1 cellular context compared by ENCODE assay signal in genomic region chr14:35402323-35403084, GRCh38.
TF ChIP-seq lines count a peak whose summit lies in the region.

No MANE protein-coding gene starts in this region.

TF ChIP-seq in HepG2, 621 proteins besides CTCF, POLR2A, EP300 and RAD21 (continued from another document and continues in another):
- TF ChIP-seq KLF13 (CRISPR knock-in tag; IDR thresholded peaks at IDR 0.05) (no peak), ZNF510 (CRISPR knock-in tag; IDR thresholded peaks at IDR 0.05; ENCODE audit: low read depth) (no peak), CHCHD3 (CRISPR knock-in tag; IDR thresholded peaks at IDR 0.05) (0 out of 2 replicates have a peak, but pooled peaks have one; percentile 47), ZBTB34 (CRISPR knock-in tag; IDR thresholded peaks at IDR 0.05) (no peak), PTBP1 (IDR thresholded peaks at IDR 0.05; ENCODE audit: low read depth, low read length, poor library complexity, severe bottlenecking) (no peak), AGO2 (optimal IDR thresholded peaks at IDR 0.05; ENCODE audit: low read depth, low read length) (peak; percentile 45), SNAI1 (CRISPR knock-in tag; IDR thresholded peaks at IDR 0.05; ENCODE audit: borderline replicate concordance) (no peak), RARA (CRISPR knock-in tag; IDR thresholded peaks at IDR 0.05) (peak; percentile 21; the same call in 1 of the 2 replicates), ZIK1 (CRISPR knock-in tag; IDR thresholded peaks at IDR 0.05; ENCODE audit: borderline replicate concordance, low read depth) (no peak), RORA (CRISPR knock-in tag; IDR thresholded peaks at IDR 0.05) (no peak), ZNF563 (CRISPR knock-in tag; IDR thresholded peaks at IDR 0.05) (no peak), ATF1 (CRISPR knock-in tag; IDR thresholded peaks at IDR 0.05) (no peak), BORCS8-MEF2B (CRISPR knock-in tag; IDR thresholded peaks at IDR 0.05) (no peak), SOX13 (IDR thresholded peaks at IDR 0.05) (no peak), SOX13 (CRISPR knock-in tag; conservative IDR thresholded peaks at IDR 0.05 in 1 of 2, IDR thresholded peaks at IDR 0.05 in 1 of 2) (0 out of 4 replicates have a peak, but pooled peaks of 1 of the 2 experiments have one; percentile 36), ETV6 (CRISPR knock-in tag; conservative IDR thresholded peaks at IDR 0.05) (no peak), ZNF772 (CRISPR knock-in tag; IDR thresholded peaks at IDR 0.05) (peak; percentile 66; the same call in 1 of the 2 replicates), SIN3B (IDR thresholded peaks at IDR 0.05; ENCODE audit: low read length) (no peak), GZF1 (CRISPR knock-in tag; IDR thresholded peaks at IDR 0.05) (no peak), TEAD3 (CRISPR knock-in tag; optimal IDR thresholded peaks at IDR 0.05; ENCODE audit: borderline replicate concordance) (no peak), MYC (CRISPR knock-in tag; IDR thresholded peaks at IDR 0.05; ENCODE audit: borderline replicate concordance) (no peak), ZNF530 (CRISPR knock-in tag; IDR thresholded peaks at IDR 0.05; ENCODE audit: low read depth) (no peak), MED1 (CRISPR knock-in tag; IDR thresholded peaks at IDR 0.05) (peak; percentile 28; the same call in 1 of the 2 replicates), ZNF576 (CRISPR knock-in tag; IDR thresholded peaks at IDR 0.05) (no peak), CREB3 (CRISPR knock-in tag; IDR thresholded peaks at IDR 0.05) (no peak), ZNF17 (CRISPR knock-in tag; IDR thresholded peaks at IDR 0.05) (no peak), SP5 (CRISPR knock-in tag; IDR thresholded peaks at IDR 0.05; ENCODE audit: borderline replicate concordance, low read depth) (no peak), ZNF317 (CRISPR knock-in tag; IDR thresholded peaks at IDR 0.05) (no peak), ZNF891 (CRISPR knock-in tag; IDR thresholded peaks at IDR 0.05) (peak; percentile 71), WIZ (CRISPR knock-in tag; IDR thresholded peaks at IDR 0.05) (no peak; the same call in 1 of the 2 replicates), FOSL1 (CRISPR knock-in tag; IDR thresholded peaks at IDR 0.05; ENCODE audit: borderline replicate concordance) (no peak), ZNF274 (CRISPR knock-in tag; IDR thresholded peaks at IDR 0.05) (0 out of 2 replicates have a peak, but pooled peaks have one; percentile 40), SIN3A (IDR thresholded peaks at IDR 0.05; ENCODE audit: borderline replicate concordance, low read depth, low read length) (peak; percentile 34; the same call in 1 of the 2 replicates), NFRKB (IDR thresholded peaks at IDR 0.05) (no peak), ZNF441 (CRISPR knock-in tag; IDR thresholded peaks at IDR 0.05; ENCODE audit: borderline replicate concordance) (peak; percentile 64; the same call in 1 of the 2 replicates), ZNF776 (CRISPR knock-in tag; IDR thresholded peaks at IDR 0.05) (no peak), MAFF (IDR thresholded peaks at IDR 0.05; ENCODE audit: low read depth, low read length) (no peak), ZKSCAN1 (IDR thresholded peaks at IDR 0.05; ENCODE audit: low read length) (no peak), ZNF746 (CRISPR knock-in tag; IDR thresholded peaks at IDR 0.05) (peak; percentile 50; the same call in 1 of the 2 replicates), ZNF747 (CRISPR knock-in tag; IDR thresholded peaks at IDR 0.05; ENCODE audit: borderline replicate concordance) (no peak)
- TF ChIP-seq, protein P1, sequence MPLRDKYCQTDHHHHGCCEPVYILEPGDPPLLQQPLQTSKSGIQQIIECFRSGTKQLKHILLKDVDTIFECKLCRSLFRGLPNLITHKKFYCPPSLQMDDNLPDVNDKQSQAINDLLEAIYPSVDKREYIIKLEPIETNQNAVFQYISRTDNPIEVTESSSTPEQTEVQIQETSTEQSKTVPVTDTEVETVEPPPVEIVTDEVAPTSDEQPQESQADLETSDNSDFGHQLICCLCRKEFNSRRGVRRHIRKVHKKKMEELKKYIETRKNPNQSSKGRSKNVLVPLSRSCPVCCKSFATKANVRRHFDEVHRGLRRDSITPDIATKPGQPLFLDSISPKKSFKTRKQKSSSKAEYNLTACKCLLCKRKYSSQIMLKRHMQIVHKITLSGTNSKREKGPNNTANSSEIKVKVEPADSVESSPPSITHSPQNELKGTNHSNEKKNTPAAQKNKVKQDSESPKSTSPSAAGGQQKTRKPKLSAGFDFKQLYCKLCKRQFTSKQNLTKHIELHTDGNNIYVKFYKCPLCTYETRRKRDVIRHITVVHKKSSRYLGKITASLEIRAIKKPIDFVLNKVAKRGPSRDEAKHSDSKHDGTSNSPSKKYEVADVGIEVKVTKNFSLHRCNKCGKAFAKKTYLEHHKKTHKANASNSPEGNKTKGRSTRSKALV (CRISPR knock-in tag; IDR thresholded peaks at IDR 0.05) = no peak
- TF ChIP-seq, protein P2, sequence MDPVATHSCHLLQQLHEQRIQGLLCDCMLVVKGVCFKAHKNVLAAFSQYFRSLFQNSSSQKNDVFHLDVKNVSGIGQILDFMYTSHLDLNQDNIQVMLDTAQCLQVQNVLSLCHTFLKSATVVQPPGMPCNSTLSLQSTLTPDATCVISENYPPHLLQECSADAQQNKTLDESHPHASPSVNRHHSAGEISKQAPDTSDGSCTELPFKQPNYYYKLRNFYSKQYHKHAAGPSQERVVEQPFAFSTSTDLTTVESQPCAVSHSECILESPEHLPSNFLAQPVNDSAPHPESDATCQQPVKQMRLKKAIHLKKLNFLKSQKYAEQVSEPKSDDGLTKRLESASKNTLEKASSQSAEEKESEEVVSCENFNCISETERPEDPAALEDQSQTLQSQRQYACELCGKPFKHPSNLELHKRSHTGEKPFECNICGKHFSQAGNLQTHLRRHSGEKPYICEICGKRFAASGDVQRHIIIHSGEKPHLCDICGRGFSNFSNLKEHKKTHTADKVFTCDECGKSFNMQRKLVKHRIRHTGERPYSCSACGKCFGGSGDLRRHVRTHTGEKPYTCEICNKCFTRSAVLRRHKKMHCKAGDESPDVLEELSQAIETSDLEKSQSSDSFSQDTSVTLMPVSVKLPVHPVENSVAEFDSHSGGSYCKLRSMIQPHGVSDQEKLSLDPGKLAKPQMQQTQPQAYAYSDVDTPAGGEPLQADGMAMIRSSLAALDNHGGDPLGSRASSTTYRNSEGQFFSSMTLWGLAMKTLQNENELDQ (CRISPR knock-in tag; IDR thresholded peaks at IDR 0.05; ENCODE audit: borderline replicate concordance) = no peak
- TF ChIP-seq, protein P3, sequence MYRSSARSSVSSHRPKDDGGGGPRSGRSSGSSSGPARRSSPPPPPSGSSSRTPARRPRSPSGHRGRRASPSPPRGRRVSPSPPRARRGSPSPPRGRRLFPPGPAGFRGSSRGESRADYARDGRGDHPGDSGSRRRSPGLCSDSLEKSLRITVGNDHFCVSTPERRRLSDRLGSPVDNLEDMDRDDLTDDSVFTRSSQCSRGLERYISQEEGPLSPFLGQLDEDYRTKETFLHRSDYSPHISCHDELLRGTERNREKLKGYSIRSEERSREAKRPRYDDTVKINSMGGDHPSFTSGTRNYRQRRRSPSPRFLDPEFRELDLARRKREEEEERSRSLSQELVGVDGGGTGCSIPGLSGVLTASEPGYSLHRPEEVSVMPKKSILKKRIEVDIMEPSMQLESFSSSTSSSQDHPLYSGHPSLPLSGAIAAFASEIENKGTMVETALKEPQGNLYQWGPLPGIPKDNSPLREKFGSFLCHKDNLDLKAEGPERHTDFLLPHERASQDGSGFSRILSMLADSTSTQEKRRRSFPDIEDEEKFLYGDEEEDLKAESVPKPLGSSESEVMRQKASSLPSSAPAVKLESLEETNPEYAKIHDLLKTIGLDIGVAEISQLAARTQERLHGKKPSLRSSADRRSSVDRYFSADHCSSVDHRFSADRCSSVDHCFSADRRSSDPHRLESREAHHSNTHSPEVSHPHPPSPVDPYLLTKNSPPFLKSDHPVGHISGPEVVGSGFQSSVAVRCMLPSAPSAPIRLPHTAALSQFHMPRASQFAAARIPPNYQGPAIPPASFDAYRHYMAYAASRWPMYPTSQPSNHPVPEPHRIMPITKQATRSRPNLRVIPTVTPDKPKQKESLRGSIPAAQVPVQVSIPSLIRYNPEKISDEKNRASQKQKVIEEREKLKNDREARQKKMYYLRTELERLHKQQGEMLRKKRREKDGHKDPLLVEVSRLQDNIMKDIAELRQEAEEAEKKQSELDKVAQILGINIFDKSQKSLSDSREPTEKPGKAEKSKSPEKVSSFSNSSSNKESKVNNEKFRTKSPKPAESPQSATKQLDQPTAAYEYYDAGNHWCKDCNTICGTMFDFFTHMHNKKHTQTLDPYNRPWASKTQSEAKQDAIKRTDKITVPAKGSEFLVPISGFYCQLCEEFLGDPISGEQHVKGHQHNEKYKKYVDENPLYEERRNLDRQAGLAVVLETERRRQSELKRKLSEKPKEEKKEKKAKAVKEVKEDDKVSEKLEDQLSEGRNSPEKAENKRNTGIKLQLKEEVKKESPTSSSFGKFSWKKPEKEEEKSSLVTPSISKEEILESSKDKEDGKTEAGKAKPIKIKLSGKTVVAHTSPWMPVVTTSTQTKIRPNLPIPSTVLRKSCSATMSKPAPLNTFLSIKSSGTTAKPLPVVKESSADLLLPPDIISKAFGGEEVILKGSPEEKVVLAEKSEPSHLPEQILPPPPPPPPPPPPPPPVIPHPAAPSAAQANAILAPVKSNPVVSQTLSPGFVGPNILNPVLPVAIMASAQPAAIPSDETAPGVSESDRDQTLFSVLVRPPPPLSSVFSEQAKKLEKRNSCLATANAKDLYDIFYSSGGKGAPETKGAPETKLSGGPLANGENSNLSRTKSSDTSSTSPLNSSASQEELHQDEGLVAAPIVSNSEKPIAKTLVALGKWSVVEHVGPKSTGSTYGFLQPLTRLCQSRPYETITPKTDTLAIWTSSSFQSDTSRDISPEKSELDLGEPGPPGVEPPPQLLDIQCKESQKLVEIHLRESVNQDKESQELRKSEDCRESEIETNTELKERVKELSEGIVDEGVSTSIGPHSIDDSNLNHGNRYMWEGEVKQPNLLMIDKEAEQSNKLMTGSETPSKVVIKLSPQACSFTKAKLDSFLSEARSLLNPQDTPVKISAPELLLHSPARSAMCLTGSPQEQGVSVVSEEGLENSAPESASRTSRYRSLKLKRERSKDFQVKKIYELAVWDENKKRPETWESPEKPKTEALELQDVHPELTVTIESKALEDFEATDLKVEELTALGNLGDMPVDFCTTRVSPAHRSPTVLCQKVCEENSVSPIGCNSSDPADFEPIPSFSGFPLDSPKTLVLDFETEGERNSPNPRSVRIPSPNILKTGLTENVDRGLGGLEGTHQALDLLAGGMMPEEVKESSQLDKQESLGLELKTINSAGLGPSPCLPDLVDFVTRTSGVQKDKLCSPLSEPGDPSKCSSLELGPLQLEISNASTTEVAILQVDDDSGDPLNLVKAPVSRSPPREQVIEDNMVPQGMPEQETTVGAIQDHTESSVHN (CRISPR knock-in tag; IDR thresholded peaks at IDR 0.05) = peak; percentile 71; the same call in 1 of the 2 replicates
- TF ChIP-seq, protein P4, sequence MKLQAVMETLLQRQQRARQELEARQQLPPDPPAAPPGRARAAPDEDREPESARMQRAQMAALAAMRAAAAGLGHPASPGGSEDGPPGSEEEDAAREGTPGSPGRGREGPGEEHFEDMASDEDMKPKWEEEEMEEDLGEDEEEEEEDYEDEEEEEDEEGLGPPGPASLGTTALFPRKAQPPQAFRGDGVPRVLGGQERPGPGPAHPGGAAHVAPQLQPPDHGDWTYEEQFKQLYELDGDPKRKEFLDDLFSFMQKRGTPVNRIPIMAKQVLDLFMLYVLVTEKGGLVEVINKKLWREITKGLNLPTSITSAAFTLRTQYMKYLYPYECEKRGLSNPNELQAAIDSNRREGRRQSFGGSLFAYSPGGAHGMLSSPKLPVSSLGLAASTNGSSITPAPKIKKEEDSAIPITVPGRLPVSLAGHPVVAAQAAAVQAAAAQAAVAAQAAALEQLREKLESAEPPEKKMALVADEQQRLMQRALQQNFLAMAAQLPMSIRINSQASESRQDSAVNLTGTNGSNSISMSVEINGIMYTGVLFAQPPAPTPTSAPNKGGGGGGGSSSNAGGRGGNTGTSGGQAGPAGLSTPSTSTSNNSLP (IDR thresholded peaks at IDR 0.05; ENCODE audit: low read depth, low read length) = no peak
- TF ChIP-seq, protein P5, sequence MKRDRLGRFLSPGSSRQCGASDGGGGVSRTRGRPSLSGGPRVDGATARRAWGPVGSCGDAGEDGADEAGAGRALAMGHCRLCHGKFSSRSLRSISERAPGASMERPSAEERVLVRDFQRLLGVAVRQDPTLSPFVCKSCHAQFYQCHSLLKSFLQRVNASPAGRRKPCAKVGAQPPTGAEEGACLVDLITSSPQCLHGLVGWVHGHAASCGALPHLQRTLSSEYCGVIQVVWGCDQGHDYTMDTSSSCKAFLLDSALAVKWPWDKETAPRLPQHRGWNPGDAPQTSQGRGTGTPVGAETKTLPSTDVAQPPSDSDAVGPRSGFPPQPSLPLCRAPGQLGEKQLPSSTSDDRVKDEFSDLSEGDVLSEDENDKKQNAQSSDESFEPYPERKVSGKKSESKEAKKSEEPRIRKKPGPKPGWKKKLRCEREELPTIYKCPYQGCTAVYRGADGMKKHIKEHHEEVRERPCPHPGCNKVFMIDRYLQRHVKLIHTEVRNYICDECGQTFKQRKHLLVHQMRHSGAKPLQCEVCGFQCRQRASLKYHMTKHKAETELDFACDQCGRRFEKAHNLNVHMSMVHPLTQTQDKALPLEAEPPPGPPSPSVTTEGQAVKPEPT (CRISPR knock-in tag; IDR thresholded peaks at IDR 0.05; ENCODE audit: low read depth) = no peak
- TF ChIP-seq, protein P6, sequence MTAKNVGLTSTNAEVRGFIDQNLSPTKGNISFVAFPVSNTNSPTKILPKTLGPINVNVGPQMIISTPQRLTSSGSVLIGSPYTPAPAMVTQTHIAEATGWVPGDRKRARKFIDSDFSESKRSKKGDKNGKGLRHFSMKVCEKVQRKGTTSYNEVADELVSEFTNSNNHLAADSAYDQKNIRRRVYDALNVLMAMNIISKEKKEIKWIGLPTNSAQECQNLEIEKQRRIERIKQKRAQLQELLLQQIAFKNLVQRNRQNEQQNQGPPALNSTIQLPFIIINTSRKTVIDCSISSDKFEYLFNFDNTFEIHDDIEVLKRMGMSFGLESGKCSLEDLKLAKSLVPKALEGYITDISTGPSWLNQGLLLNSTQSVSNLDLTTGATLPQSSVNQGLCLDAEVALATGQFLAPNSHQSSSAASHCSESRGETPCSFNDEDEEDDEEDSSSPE (CRISPR knock-in tag; IDR thresholded peaks at IDR 0.05) = no peak
